In the genomic region with DNA sequence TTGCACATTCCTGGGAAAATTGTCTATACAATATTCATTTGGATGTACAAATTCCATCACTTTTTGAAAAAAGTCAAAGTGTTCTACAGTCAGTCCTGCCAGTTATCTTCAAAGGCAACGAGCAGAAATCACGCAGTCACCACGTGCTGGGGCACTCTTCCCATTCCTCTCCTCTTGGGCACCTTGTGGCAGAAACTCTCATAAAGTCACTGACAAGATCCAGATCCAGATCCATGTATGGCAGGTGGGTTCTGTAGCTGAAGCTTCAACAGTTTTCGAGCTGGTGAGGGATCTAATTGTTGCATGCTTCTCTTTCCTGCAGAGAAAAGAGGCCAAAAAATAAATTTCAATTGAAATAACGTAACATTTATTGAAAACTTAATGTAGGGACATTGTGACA, we compare ENCODE assay signal across 7 cellular contexts.
"Had no signal": no experiment of that assay in that cellular context is flagged by ENCODE, and none has a peak within 500 bp of the region (broad histone marks: within the 10 kb centered on the region; RNA-seq: fewer than 3 reads in every experiment).

No MANE protein-coding gene starts in this region.

- H3K4me3 ChIP-seq: GM23338 had no signal

- H3K27ac ChIP-seq: HL-60, KMS-11 had no signal

- DNase-seq: H9, HCEC 1CT, KBM-7 had no signal

- ATAC-seq: GM23338, HepG2 had no signal

- H3K4me2 ChIP-seq: GM23338, KMS-11 had no signal

- H3K9ac ChIP-seq: KMS-11 had no signal
